In genomic region chr17:9729034-9729650, GRCh38 we compare ENCODE assay signal across 8 cellular contexts.
DNase-seq lines count a peak whose midpoint lies in the region; ATAC-seq, FAIRE-seq and TF ChIP-seq lines count a peak whose summit lies in the region.

No MANE protein-coding gene starts in this region.

- H3K4me1 ChIP-seq in kidney (ENCODE audit: control insufficient read depth in 1 of 2, insufficient read depth in 1 of 2, low read depth in 1 of 2, low read length in 2 of 2) (no peaks in the 10 kb centered on the region), tibial artery (no peaks in the 10 kb centered on the region)

- no peak overlapping the region for H3K4me3 ChIP-seq in bronchial epithelial cell (ENCODE audit: low read depth, low read length)
- H3K4me3 ChIP-seq in kidney (ENCODE audit: low read length in 2 of 2): no peak overlapping the region
- no peak overlapping the region for H3K4me3 ChIP-seq in tibial artery

- peaks cover 8% of the 10 kb centered on the region for H3K36me3 ChIP-seq in bronchial epithelial cell (ENCODE audit: control insufficient read depth, insufficient read depth, low read length)
- no peaks in the 10 kb centered on the region for H3K36me3 ChIP-seq in kidney (ENCODE audit: control insufficient read depth in 1 of 2, insufficient read depth in 2 of 2, low read length in 2 of 2)
- H3K36me3 ChIP-seq in tibial artery: no peaks in the 10 kb centered on the region

- H3K27ac ChIP-seq in C4-2B: no peak overlapping the region
- H3K27ac ChIP-seq in kidney (ENCODE audit: low read depth in 2 of 2, low read length in 2 of 2): no peak overlapping the region
- no peak overlapping the region for H3K27ac ChIP-seq in tibial artery

- ATAC-seq in GM18868 (IDR thresholded peaks at IDR 0.05; ENCODE audit: unreplicated experiment) (peak; percentile 40), GM21526 (IDR thresholded peaks at IDR 0.05; ENCODE audit: low FRiP score, unreplicated experiment) (no peak)

- no peak overlapping the region for H3K9ac ChIP-seq in kidney (ENCODE audit: low read length in 2 of 2)

- H3K27me3 ChIP-seq in bronchial epithelial cell (ENCODE audit: control insufficient read depth, insufficient read depth, low read length) (no peaks in the 10 kb centered on the region), tibial artery (peaks cover 0 to 27% of the 10 kb centered on the region in 2 donors)

- H3K9me3 ChIP-seq in kidney (ENCODE audit: control insufficient read depth in 1 of 2, low read length in 2 of 2) (no peaks in the 10 kb centered on the region), tibial artery (no peaks in the 10 kb centered on the region)

- intact Hi-C loops in kidney (cut with DNase I) (no loop called here), tibial artery (cut with DNase I; ENCODE audit: low total_unique reads) (no loop called here)

- TF ChIP-seq CTCF in C4-2B (conservative IDR thresholded peaks at IDR 0.05): peak; percentile 100
- TF ChIP-seq CTCF in bronchial epithelial cell (IDR thresholded peaks at IDR 0.05; ENCODE audit: insufficient read depth, low read length, severe bottlenecking): peak; percentile 88
- peak; percentile 99 for TF ChIP-seq CTCF in kidney (IDR thresholded peaks at IDR 0.05; ENCODE audit: borderline replicate concordance, extremely low read depth, insufficient read depth)
- TF ChIP-seq CTCF in tibial artery (IDR thresholded peaks at IDR 0.05): peak; percentile 89

- peak; percentile 24 for DNase-seq in NCI-H345 treated with DMSO at 0.1 percent for 48 hours (lab: John Stamatoyannopoulos, UW; ENCODE audit: unreplicated experiment)
- DNase-seq in bronchial epithelial cell (ENCODE audit: low read depth): peak; percentile 59
- no peak for DNase-seq in kidney
- no peak for DNase-seq in tibial artery
- no peak for DNase-seq in activated CD8-positive, alpha-beta memory T cell treated with anti-CD3 and anti-CD28 coated beads, Interleukin-2, amount 50 U/mL, for 48 hours

- FAIRE-seq in bronchial epithelial cell (lab: Jason Lieb, UNC): no peak
- FAIRE-seq in kidney (lab: Jason Lieb, UNC): peak; percentile 87

Comparison
In these comparisons a context has a peak if more than half of its experiments do, and no peak if none do; other contexts are left out.
1. DNase-seq: peak in NCI-H345 treated with DMSO at 0.1 percent for 48 hours (single experiment) and bronchial epithelial cell (single experiment); none in kidney (single experiment), tibial artery (0 of 2) and activated CD8-positive, alpha-beta memory T cell treated with anti-CD3 and anti-CD28 coated beads, Interleukin-2, amount 50 U/mL, for 48 hours (single experiment).
2. Peak in every context shown above with its lines, with median percentiles within 50 percentile points of each other: CTCF ChIP-seq.